ENCODE assay signal across 15 cellular contexts in genomic region chr2:238817382-238817781, GRCh38. TPM values are rescaled to one million over a fixed set of nuclear protein-coding genes. Genes with fewer than 3 reads are reported as not detected.
"Had no signal": no experiment of that assay in that cellular context is flagged by ENCODE, and none has a peak within 500 bp of the region (broad histone marks: within the 10 kb centered on the region; RNA-seq: fewer than 3 reads in every experiment).

No MANE protein-coding gene starts in this region.

- H3K27ac ChIP-seq: foreskin keratinocyte, hepatocyte, pancreas had no signal

- H2AFZ ChIP-seq: hepatocyte had no signal

- H3K79me2 ChIP-seq: hepatocyte had no signal

- DNase-seq: effector memory CD8-positive, alpha-beta T cell; foreskin keratinocyte; head of caudate nucleus; kidney glomerular epithelial cell; naive thymus-derived CD4-positive, alpha-beta T cell; nephron progenitor cell; pancreas; right cardiac atrium; small intestine; stimulated activated CD4-positive, alpha-beta T cell treated with anti-CD3 and anti-CD28 coated beads, Interleukin-12 subunit alpha, Interleukin-12 subunit beta, amount 100 ng/mL, for 4 hours; stimulated activated naive CD4-positive, alpha-beta T cell treated with Interleukin-2 at 50 U/mL for 16 hours; trophoblast cell had no signal

- H3K4me1 Mint-ChIP-seq: naive thymus-derived CD4-positive, alpha-beta T cell had no signal

- H3K4me3 Mint-ChIP-seq: dendritic cell treated with granulocyte-macrophage colony-stimulating factor and Interleukin-4, amounts not matched to agents 40 ng/mL and 50 ng/mL, for 4 days; effector memory CD8-positive, alpha-beta T cell; naive thymus-derived CD4-positive, alpha-beta T cell; nephron progenitor cell had no signal

- H3K4me2 ChIP-seq: hepatocyte had no signal

- H3K27ac Mint-ChIP-seq: dendritic cell treated with granulocyte-macrophage colony-stimulating factor and Interleukin-4, amounts not matched to agents 40 ng/mL and 50 ng/mL, for 4 days; effector memory CD8-positive, alpha-beta T cell; naive thymus-derived CD4-positive, alpha-beta T cell; progenitor cell of endocrine pancreas had no signal

- ATAC-seq: effector memory CD8-positive, alpha-beta T cell; foreskin keratinocyte; naive thymus-derived CD4-positive, alpha-beta T cell; pancreas; right cardiac atrium had no signal

- H3K4me1 ChIP-seq: foreskin keratinocyte, pancreas had no signal

- H3K9me3 ChIP-seq: pancreas had no signal

- H3K36me3 ChIP-seq: pancreas had no signal

- H3K27me3 ChIP-seq: hepatocyte had no signal

- H3K4me3 ChIP-seq: hepatocyte, pancreas had no signal

RNA-seq across cellular contexts. Expression of gene TWIST2, which starts 30.5 kb away (rescaled TPM):
- total RNA-seq: naive thymus-derived CD4-positive, alpha-beta T cell; progenitor cell of endocrine pancreas had no signal
